Comparison of ENCODE assay signal across 28 cellular contexts in the genomic region with DNA sequence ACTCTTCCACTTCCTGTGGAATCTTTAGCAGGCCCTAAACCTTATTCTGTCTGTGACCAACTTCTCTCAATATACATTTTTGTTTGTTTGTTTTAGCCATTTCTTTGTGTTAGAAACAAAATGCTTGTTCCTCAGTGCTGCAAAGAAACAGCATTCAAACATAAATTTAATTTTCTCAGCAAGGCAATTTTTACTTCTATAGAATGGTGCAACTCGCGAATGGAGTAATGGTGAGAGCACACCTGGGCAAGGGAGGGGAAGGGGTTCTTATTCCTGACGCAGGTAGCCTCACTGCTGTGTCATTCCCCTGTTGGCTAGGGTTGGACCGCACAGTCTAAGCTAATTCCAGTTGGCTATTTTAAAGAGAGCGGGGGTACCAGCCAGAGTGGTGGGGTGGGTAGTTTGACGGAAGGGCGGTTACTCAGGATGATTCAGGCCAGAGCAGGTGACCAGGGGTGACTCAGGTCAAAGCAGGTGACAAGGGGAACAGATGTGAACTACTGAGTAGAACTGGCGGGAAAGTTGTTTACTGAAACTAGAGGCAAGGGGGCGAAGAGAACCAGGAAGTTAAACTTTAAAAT. TPM values are rescaled to one million over a fixed set of nuclear protein-coding genes. Genes with fewer than 3 reads are reported as not detected.
"Had no signal": no experiment of that assay in that cellular context is flagged by ENCODE, and none has a peak within 500 bp of the region (broad histone marks: within the 10 kb centered on the region; RNA-seq: fewer than 3 reads in every experiment).

No MANE protein-coding gene starts in this region.

- H3K9me3 ChIP-seq: SK-N-SH had no signal

- H3K4me3 Mint-ChIP-seq: IgD-negative memory B cell, T-cell had no signal

- ATAC-seq: T-cell had no signal

- H3K27ac ChIP-seq: HL-60, RWPE1 had no signal

- H3K27me3 Mint-ChIP-seq: IgD-negative memory B cell, T-cell had no signal

- FAIRE-seq: HTR-8/SVneo, RCC 7860 had no signal

- H3K9ac ChIP-seq: SK-N-SH had no signal

- DNase-seq: KBM-7, MV-4-11, NCI-H1048, NCI-H1105, NCI-H1417, NCI-H146, NCI-H1694 treated with DMSO at 0.1 percent for 48 hours, NCI-H1930, NCI-H2081, NCI-H2107, NCI-H226, NCI-H446, NCI-H510A, NCI-H524 treated with DMSO at 0.1 percent for 48 hours, NCI-H69, NCI-H774, SHP77, SK-N-SH, SW 1271, T-cell had no signal

- H3K27ac Mint-ChIP-seq: IgD-negative memory B cell, T-cell had no signal

- H3K4me2 ChIP-seq: SK-N-SH had no signal

RNA-seq across cellular contexts. Expression of a gene that starts 47.9 kb away (rescaled TPM):
- total RNA-seq: LHCN-M2, MCF 10A, SK-MEL-5, T-cell had no signal
- polyA plus RNA-seq: IgD-negative memory B cell, SK-N-SH had no signal
